In genomic region chr1:160868141-160868540, GRCh38 we compare ENCODE assay signal across 28 cellular contexts. TPM values are rescaled to one million over a fixed set of nuclear protein-coding genes. Genes with fewer than 3 reads are reported as not detected.
A peak's percentile ranks its signal among the peaks of the same experiment; 100 is the strongest.
DNase-seq lines count a peak whose midpoint lies in the region; ATAC-seq, FAIRE-seq and TF ChIP-seq lines count a peak whose summit lies in the region.
"Had no signal": no experiment of that assay in that cellular context is flagged by ENCODE, and none has a peak within 500 bp of the region (broad histone marks: within the 10 kb centered on the region; RNA-seq: fewer than 3 reads in every experiment).

No MANE protein-coding gene starts in this region.

- FAIRE-seq in H1 (lab: Jason Lieb, UNC), result no peak
- FAIRE-seq: A549, keratinocyte had no signal

- H3K9me2 ChIP-seq in PC-3 (replicated peaks; ENCODE audit: low read length), result no peaks in the 10 kb centered on the region

- H4K5ac ChIP-seq in H1 (ENCODE audit: insufficient read length, low read depth, low read length), result no peak overlapping the region

- WGBS in H1 (ENCODE audit: extremely low coverage in 1 of 2, insufficient coverage in 1 of 2, insufficient read length in 1 of 2, insufficient replicate concordance in 2 of 2, low coverage in 1 of 2, low lambda C conversion rate in 2 of 2, missing lambda C conversion rate in 1 of 2), 2 experiments, result 92% methylated on average over 3 of the region's 3 CpGs; no CpG with 5 or more reads in 1 of the 2 experiments

- H3K4ac ChIP-seq in H1 (replicated peaks; ENCODE audit: insufficient read length, low read depth, low read length), result no peak overlapping the region

- H4K91ac ChIP-seq in H1 (replicated peaks; ENCODE audit: insufficient read length, low read length), result no peak overlapping the region

- H2BK12ac ChIP-seq in H1 (ENCODE audit: low read depth, low read length), result no peak overlapping the region

- H4K20me1 ChIP-seq in PC-3 (ENCODE audit: low read length) (no peaks in the 10 kb centered on the region), H1 (replicated peaks in 1 of 2; ENCODE audit: control insufficient read depth in 1 of 2, insufficient read depth in 2 of 2, low read length in 2 of 2) (no peaks in the 10 kb centered on the region)

- peak overlapping the region; percentile 44 to 96 (median 86) for H3K27ac Mint-ChIP-seq in CD14-positive monocyte
- no peak overlapping the region for H3K27ac Mint-ChIP-seq in CD4-positive, alpha-beta memory T cell
- H3K27ac Mint-ChIP-seq: activated naive CD8-positive, alpha-beta T cell; activated T-helper 17 cell treated with anti-CD3 and anti-CD28 coated beads, Interleukin-2, amount 50 U/mL, for 72 hours had no signal

- no peak overlapping the region for H2AK5ac ChIP-seq in H1 (ENCODE audit: low read depth, low read length)

- H3K27ac ChIP-seq in PC-3 (ENCODE audit: low read length), result no peak overlapping the region
- no peak overlapping the region for H3K27ac ChIP-seq in H1 (ENCODE audit: low read depth, low read length)
- no peak overlapping the region for H3K27ac ChIP-seq in CD4-positive, alpha-beta memory T cell (ENCODE audit: low read depth, low read length)
- H3K27ac ChIP-seq: A549, esophagus muscularis mucosa, gastroesophageal sphincter, right atrium auricular region had no signal

- POLR2A ChIA-PET in PC-3 (lab: Charles Lee; ENCODE audit: unreplicated experiment), result no interaction called here
- POLR2A ChIA-PET in H1 (lab: Charles Lee; ENCODE audit: partially characterized antibody), result no interaction called here
- POLR2A ChIA-PET in CD4-positive, alpha-beta memory T cell (lab: Charles Lee; ENCODE audit: partially characterized antibody), result no interaction called here

- no peak for TF ChIP-seq POLR2A in H1 (IDR thresholded peaks at IDR 0.05; ENCODE audit: control extremely low read depth in 1 of 2, low read depth in 2 of 2, low read length in 2 of 2)

- H3K36me3 ChIP-seq in PC-3 (ENCODE audit: low read depth, low read length) (no peaks in the 10 kb centered on the region), H1 (ENCODE audit: control insufficient read depth in 2 of 4, insufficient read depth in 4 of 4, low read length in 3 of 4) (no peaks in the 10 kb centered on the region)
- no peaks in the 10 kb centered on the region for H3K36me3 ChIP-seq in CD4-positive, alpha-beta memory T cell (ENCODE audit: insufficient read depth, low read length)
- H3K36me3 ChIP-seq: esophagus muscularis mucosa, gastroesophageal sphincter, right atrium auricular region had no signal

- H3K27me3 ChIP-seq in PC-3 (ENCODE audit: low read length), result no peaks in the 10 kb centered on the region
- H3K27me3 ChIP-seq in H1 (replicated peaks in 1 of 4; ENCODE audit: control insufficient read depth in 3 of 4, extremely low read depth in 1 of 4, insufficient read depth in 3 of 4, low read length in 3 of 4), result no peaks in the 10 kb centered on the region
- no peaks in the 10 kb centered on the region for H3K27me3 ChIP-seq in CD4-positive, alpha-beta memory T cell (ENCODE audit: insufficient read depth, low read length)
- H3K27me3 ChIP-seq: right atrium auricular region had no signal

- TF ChIP-seq RAD21 in H1 (IDR thresholded peaks at IDR 0.05 in 1 of 2, conservative IDR thresholded peaks at IDR 0.05 in 1 of 2; ENCODE audit: low read depth in 2 of 2, low read length in 2 of 2), result no peak

- no peak overlapping the region for H2BK20ac ChIP-seq in H1 (ENCODE audit: low read length)

- intact Hi-C loops in CD14-positive monocyte (cut with micrococcal nuclease), result loop anchor here in 1 of 2 donors (10.0 kb wide), 1 partner anchor 183 kb away; no protein-coding TSS in a partner anchor
- intact Hi-C loops in PC-3 (cut with micrococcal nuclease), result no loop called here
- intact Hi-C loops in CD4-positive, alpha-beta memory T cell (cut with micrococcal nuclease), result no loop called here

- no peaks in the 10 kb centered on the region for H3K9me3 ChIP-seq in PC-3 (ENCODE audit: low read length)
- H3K9me3 ChIP-seq in H1 (ENCODE audit: insufficient read depth in 2 of 2, low read depth in 1 of 2, low read length in 1 of 2), result no peaks in the 10 kb centered on the region
- H3K9me3 ChIP-seq in CD4-positive, alpha-beta memory T cell (ENCODE audit: control insufficient read depth in 1 of 2, low read length in 2 of 2), result no peaks in the 10 kb centered on the region
- H3K9me3 ChIP-seq: A549, esophagus muscularis mucosa, gastroesophageal sphincter, right atrium auricular region had no signal

- H3K56ac ChIP-seq in H1 (replicated peaks; ENCODE audit: insufficient read length, low read depth, low read length), result no peak overlapping the region

- DNase-seq in CD14-positive monocyte (ENCODE audit: low spot score), result no peak
- DNase-seq in Kasumi-1 (lab: John Stamatoyannopoulos, UW), result peak; percentile 50 to 62
- peak; percentile 46 for DNase-seq in PC-3
- DNase-seq in H1 (ENCODE audit: low read depth in 1 of 2, low spot score in 2 of 2), result no peak
- DNase-seq in CD4-positive, alpha-beta memory T cell, result no peak
- no peak for DNase-seq in D341Med (ENCODE audit: low spot score)
- DNase-seq in NCI-H2107 (lab: John Stamatoyannopoulos, UW), result no peak
- DNase-seq: activated CD4-positive, alpha-beta T cell treated with anti-CD3 and anti-CD28 coated beads for 48 hours; activated CD8-positive, alpha-beta memory T cell treated with anti-CD3 and anti-CD28 coated beads, Interleukin-2, amount 10 ng/mL, durations not matched to agents 7 days and 5 days; effector memory CD4-positive, alpha-beta T cell; H9; NCI-H1694 treated with DMSO at 0.1 percent for 48 hours; NCI-H2227 treated with DMSO at 0.1 percent for 48 hours; stimulated activated CD8-positive, alpha-beta memory T cell treated with anti-CD3 and anti-CD28 coated beads, Interleukin-4, amount 100 ng/mL, for 48 hours had no signal

- H2BK120ac ChIP-seq in H1 (replicated peaks; ENCODE audit: low read depth, low read length), result no peak overlapping the region

- H3K14ac ChIP-seq in H1 (ENCODE audit: insufficient read length), result no peak overlapping the region

- H3K4me3 ChIP-seq in PC-3 (ENCODE audit: low read length), result no peak overlapping the region
- H3K4me3 ChIP-seq in H1 (ENCODE audit: extremely low read depth in 1 of 4, insufficient read depth in 2 of 4, low read depth in 3 of 4, low read length in 4 of 4), result no peak overlapping the region
- H3K4me3 ChIP-seq in CD4-positive, alpha-beta memory T cell (ENCODE audit: low read length in 2 of 2), result no peak overlapping the region
- H3K4me3 ChIP-seq: A549, esophagus muscularis mucosa, gastroesophageal sphincter, lung, right atrium auricular region had no signal

- H3K79me2 ChIP-seq in PC-3 (ENCODE audit: low read length) (no peaks in the 10 kb centered on the region), H1 (ENCODE audit: control insufficient read depth in 1 of 2, insufficient read depth in 2 of 2, low read length in 2 of 2) (no peaks in the 10 kb centered on the region)

- H3K23me2 ChIP-seq in H1 (ENCODE audit: low read depth, low read length), result no peaks in the 10 kb centered on the region

- no peak for TF ChIP-seq EP300 in H1 (IDR thresholded peaks at IDR 0.05; ENCODE audit: borderline replicate concordance in 1 of 2, low read depth in 2 of 2, low read length in 2 of 2)

- no peaks in the 10 kb centered on the region for H3K79me1 ChIP-seq in H1 (ENCODE audit: low read depth, low read length)

- H3K4me2 ChIP-seq in PC-3 (ENCODE audit: low read length) (no peak overlapping the region), H1 (ENCODE audit: insufficient read depth in 1 of 2, low read depth in 2 of 2, low read length in 2 of 2) (no peak overlapping the region)
- H3K4me2 ChIP-seq: A549 had no signal

- CTCF ChIA-PET in PC-3 (lab: Charles Lee), result no interaction called here
- CTCF ChIA-PET in H1 (lab: Charles Lee; ENCODE audit: partially characterized antibody), result interaction anchor here (1.8 to 2.5 kb wide), 4 partner anchors 9 to 37 kb away, joined by 6 to 8 read pairs (median 6); no protein-coding TSS in a partner anchor
- CTCF ChIA-PET in CD4-positive, alpha-beta memory T cell (lab: Charles Lee; ENCODE audit: partially characterized antibody), result no interaction called here

- no peak overlapping the region for H2AFZ ChIP-seq in PC-3 (ENCODE audit: low read length)
- H2AFZ ChIP-seq in H1 (ENCODE audit: low read length), result 0 out of 2 replicates have a peak overlapping the region, but pooled peaks have one; percentile 19

- H3K4me1 ChIP-seq in PC-3 (ENCODE audit: insufficient read depth, low read length) (no peaks in the 10 kb centered on the region), H1 (replicated peaks in 1 of 4; ENCODE audit: control insufficient read depth in 3 of 4, insufficient read depth in 4 of 4, low read length in 3 of 4) (0 out of 7 replicates have a peak, but pooled peaks cover 0 to 4% (median 0%) of the 10 kb centered on the region in 4 experiments)
- no peaks in the 10 kb centered on the region for H3K4me1 ChIP-seq in CD4-positive, alpha-beta memory T cell (ENCODE audit: insufficient read depth, low read length)
- H3K4me1 ChIP-seq: esophagus muscularis mucosa, gastroesophageal sphincter, right atrium auricular region had no signal

- ATAC-seq in PC-3 (peak; percentile 40; the same call in 1 of the 2 replicates), HG02973 (IDR thresholded peaks at IDR 0.05; ENCODE audit: unreplicated experiment) (no peak)
- ATAC-seq: A549; activated CD8-positive, alpha-beta memory T cell treated with anti-CD3 and anti-CD28 coated beads, Interleukin-2, amount 10 ng/mL, durations not matched to agents 7 days and 5 days; activated T-helper 17 cell treated with anti-CD3 and anti-CD28 coated beads, Interleukin-2, amount 50 U/mL, for 72 hours; gastroesophageal sphincter; SK-N-SH treated with all-trans-retinoic acid at 6 μM for 48 hours had no signal

- peak overlapping the region in 1 of 2 donors; percentile 42 for H3K4me3 Mint-ChIP-seq in CD14-positive monocyte
- no peak overlapping the region for H3K4me3 Mint-ChIP-seq in CD4-positive, alpha-beta memory T cell
- H3K4me3 Mint-ChIP-seq: activated CD8-positive, alpha-beta memory T cell treated with anti-CD3 and anti-CD28 coated beads, Interleukin-2, amount 10 ng/mL, durations not matched to agents 7 days and 5 days; activated naive CD8-positive, alpha-beta T cell; activated T-helper 17 cell treated with anti-CD3 and anti-CD28 coated beads, Interleukin-2, amount 50 U/mL, for 72 hours; H9 had no signal

- H3K9ac ChIP-seq in PC-3 (ENCODE audit: low read length) (no peak overlapping the region), H1 (replicated peaks in 1 of 4; ENCODE audit: extremely low read depth in 1 of 4, low read depth in 3 of 4, low read length in 3 of 4) (no peak overlapping the region)

- H2BK15ac ChIP-seq in H1 (ENCODE audit: low read length), result no peak overlapping the region

- H3K9me3 Mint-ChIP-seq in CD14-positive monocyte, result peaks cover 0 to 2% (median 0%) of the 10 kb centered on the region in 7 donors
- no peaks in the 10 kb centered on the region for H3K9me3 Mint-ChIP-seq in CD4-positive, alpha-beta memory T cell
- H3K9me3 Mint-ChIP-seq: activated T-helper 17 cell treated with anti-CD3 and anti-CD28 coated beads, Interleukin-2, amount 50 U/mL, for 72 hours; H9 had no signal

- peaks cover 68% of the 10 kb centered on the region for H3K4me1 Mint-ChIP-seq in CD14-positive monocyte
- H3K4me1 Mint-ChIP-seq in CD4-positive, alpha-beta memory T cell, result peaks cover 0 to 6% (median 5%) of the 10 kb centered on the region in 4 donors

- no peak overlapping the region for H3K23ac ChIP-seq in H1 (ENCODE audit: insufficient read length)

- H3K36me3 Mint-ChIP-seq in CD14-positive monocyte, result no peaks in the 10 kb centered on the region
- no peaks in the 10 kb centered on the region for H3K36me3 Mint-ChIP-seq in CD4-positive, alpha-beta memory T cell
- H3K36me3 Mint-ChIP-seq: activated CD8-positive, alpha-beta memory T cell treated with anti-CD3 and anti-CD28 coated beads, Interleukin-2, amount 10 ng/mL, durations not matched to agents 7 days and 5 days; activated naive CD8-positive, alpha-beta T cell had no signal

- peaks cover 0 to 3% (median 0%) of the 10 kb centered on the region in 3 donors for H3K27me3 Mint-ChIP-seq in CD14-positive monocyte (ENCODE audit: low read depth in 3 of 3)
- H3K27me3 Mint-ChIP-seq in CD4-positive, alpha-beta memory T cell, result no peaks in the 10 kb centered on the region
- H3K27me3 Mint-ChIP-seq: activated CD8-positive, alpha-beta memory T cell treated with anti-CD3 and anti-CD28 coated beads, Interleukin-2, amount 10 ng/mL, durations not matched to agents 7 days and 5 days; activated naive CD8-positive, alpha-beta T cell; activated T-helper 17 cell treated with anti-CD3 and anti-CD28 coated beads, Interleukin-2, amount 50 U/mL, for 72 hours had no signal

- no peak overlapping the region for H4K8ac ChIP-seq in H1 (ENCODE audit: extremely low read depth, insufficient read depth, low read length)

- no TSS peak for BruUV-seq in PC-3 (replicated peaks; lab: Mats Ljungman, UMichigan)

- no peaks in the 10 kb centered on the region for H3F3A ChIP-seq in PC-3 (ENCODE audit: low read length, unreplicated experiment)

- H3K18ac ChIP-seq in H1 (ENCODE audit: extremely low read depth, low read length), result no peak overlapping the region

- TF ChIP-seq CTCF in CD14-positive monocyte (IDR thresholded peaks at IDR 0.05), result no peak
- TF ChIP-seq CTCF in PC-3 (conservative IDR thresholded peaks at IDR 0.05; ENCODE audit: low read depth, low read length), result no peak
- no peak for TF ChIP-seq CTCF in H1 (IDR thresholded peaks at IDR 0.05; ENCODE audit: control extremely low read depth in 1 of 3, insufficient read depth in 1 of 3, low read depth in 1 of 3, low read length in 3 of 3)

- H2BK5ac ChIP-seq in H1 (ENCODE audit: low read depth, low read length), result no peak overlapping the region

RNA-seq across cellular contexts. Expression of gene CD244, which starts 5.5 kb away (rescaled TPM):
- polyA plus RNA-seq in CD14-positive monocyte, result 100 to 1,000 TPM; 106 to 116 TPM
- not detected in 2 replicates for total RNA-seq in PC-3 (2014; rRNA removed)
- not detected in 2 replicates for total RNA-seq in H1 (2021; fragmentation: NEBNext Ultra II Directional; extraction: Animal tissue kit (Norgen Biotek cat#: 25700))
- not detected in 2 replicates for polyA plus RNA-seq in H1 (2011; rRNA removed)
- polyA plus RNA-seq in H1 (2011; cell fraction: cytosol; rRNA removed), result not detected
- not detected for polyA plus RNA-seq in H1 (2011; cell fraction: nucleus; rRNA removed)
- not detected in 4 replicates for polyA plus RNA-seq in H1 (2012, experiment 1 of 2)
- polyA plus RNA-seq in H1 (2012, experiment 2 of 2), result not detected
- not detected for polyA plus RNA-seq in H1 (2013, experiment 1 of 2)
- not detected for polyA plus RNA-seq in H1 (2013, experiment 2 of 2)
- not detected in 2 replicates for polyA minus RNA-seq in H1 (2011; rRNA and poly(A)+ RNA removed)
- not detected for polyA minus RNA-seq in H1 (2011; cell fraction: cytosol; rRNA and poly(A)+ RNA removed)
- not detected for polyA minus RNA-seq in H1 (2011; cell fraction: nucleus; rRNA and poly(A)+ RNA removed)
- not detected for total RNA-seq in CD4-positive, alpha-beta memory T cell
- polyA plus RNA-seq in CD4-positive, alpha-beta memory T cell, result under 1 TPM; 0.93 to 0.95 TPM
- total RNA-seq: H9, HT1080, LHCN-M2, osteocyte had no signal
- polyA plus RNA-seq: BJ, keratinocyte had no signal

RNA-seq across cellular contexts. Expression of gene ITLN1, which starts 16.8 kb away (rescaled TPM):
- polyA plus RNA-seq in CD14-positive monocyte (1 to 10 TPM; 1.3 to 1.6 TPM), H1 (2011; rRNA removed) (not detected in 2 replicates)
- total RNA-seq in PC-3 (2014; rRNA removed), result not detected in 2 replicates
- total RNA-seq in H1 (2021; fragmentation: NEBNext Ultra II Directional; extraction: Animal tissue kit (Norgen Biotek cat#: 25700)), result not detected in 2 replicates
- not detected for polyA plus RNA-seq in H1 (2011; cell fraction: cytosol; rRNA removed)
- polyA plus RNA-seq in H1 (2011; cell fraction: nucleus; rRNA removed), result not detected
- polyA plus RNA-seq in H1 (2012, experiment 1 of 2), result not detected in 4 replicates
- not detected for polyA plus RNA-seq in H1 (2012, experiment 2 of 2)
- not detected for polyA plus RNA-seq in H1 (2013, experiment 1 of 2)
- polyA plus RNA-seq in H1 (2013, experiment 2 of 2), result not detected
- not detected in 2 replicates for polyA minus RNA-seq in H1 (2011; rRNA and poly(A)+ RNA removed)
- not detected for polyA minus RNA-seq in H1 (2011; cell fraction: cytosol; rRNA and poly(A)+ RNA removed)
- polyA minus RNA-seq in H1 (2011; cell fraction: nucleus; rRNA and poly(A)+ RNA removed), result not detected
- not detected for total RNA-seq in CD4-positive, alpha-beta memory T cell
- not detected for polyA plus RNA-seq in CD4-positive, alpha-beta memory T cell
- total RNA-seq: activated CD8-positive, alpha-beta memory T cell treated with anti-CD3 and anti-CD28 coated beads, Interleukin-2, amount 10 ng/mL, durations not matched to agents 7 days and 5 days; activated T-helper 17 cell treated with anti-CD3 and anti-CD28 coated beads, Interleukin-2, amount 50 U/mL, for 72 hours; H9; HT1080; LHCN-M2; osteocyte had no signal
- polyA plus RNA-seq: A549, BJ, keratinocyte had no signal

Comparison
In these comparisons a context has a peak if more than half of its experiments do, and no peak if none do; other contexts are left out.
1. DNase-seq: peak in Kasumi-1 (2 of 2) and PC-3 (single experiment); none in CD14-positive monocyte (single experiment), H1 (0 of 2), CD4-positive, alpha-beta memory T cell (0 of 5), D341Med (single experiment) and NCI-H2107 (single experiment).
2. H3K27ac Mint-ChIP-seq: peak in CD14-positive monocyte (7 of 7); none in CD4-positive, alpha-beta memory T cell (0 of 7).